In the genomic region with DNA sequence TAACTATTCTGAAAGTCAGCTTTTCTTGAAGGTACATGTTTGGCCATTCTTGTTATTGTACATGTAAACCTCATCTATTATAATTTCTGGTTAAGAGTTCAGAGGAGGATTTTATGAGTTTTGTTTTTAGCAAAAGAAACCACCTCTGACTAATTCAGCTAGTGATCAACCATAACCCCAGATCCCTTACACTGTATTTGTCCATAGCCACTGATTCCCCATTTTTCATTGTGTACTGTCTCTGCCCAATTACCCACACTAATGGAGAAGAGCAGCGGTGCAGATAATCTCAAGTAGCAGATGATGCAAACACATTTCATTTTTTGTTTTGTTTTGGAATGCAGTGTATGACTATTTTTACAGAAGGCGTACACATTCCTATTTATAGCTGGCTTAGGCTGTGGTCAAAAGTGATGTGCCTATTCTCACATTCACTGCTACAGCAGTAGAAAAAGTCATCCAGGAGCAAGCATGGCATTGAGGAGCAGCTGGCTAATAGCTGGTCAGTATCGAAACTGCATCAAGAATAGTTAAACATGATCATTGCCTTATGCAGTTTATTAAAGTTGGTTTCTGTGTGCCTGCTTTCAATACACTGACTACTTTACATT, we compare ENCODE assay signal across 11 cellular contexts.
A peak's percentile ranks its signal among the peaks of the same experiment; 100 is the strongest.
DNase-seq lines count a peak whose midpoint lies in the region; ATAC-seq and TF ChIP-seq lines count a peak whose summit lies in the region.
"Had no signal": no experiment of that assay in that cellular context is flagged by ENCODE, and none has a peak within 500 bp of the region (broad histone marks: within the 10 kb centered on the region; RNA-seq: fewer than 3 reads in every experiment).

No MANE protein-coding gene starts in this region.

- H3K36me3 ChIP-seq in uterus = no peaks in the 10 kb centered on the region
- H3K36me3 ChIP-seq: esophagus muscularis mucosa had no signal

- no peak for TF ChIP-seq CTCF in uterus (IDR thresholded peaks at IDR 0.05)

- DNase-seq in left ventricle myocardium superior = no peak
- no peak for DNase-seq in uterus
- DNase-seq in NCI-H774 (lab: John Stamatoyannopoulos, UW) = no peak
- no peak for DNase-seq in NCI-H2196 (lab: John Stamatoyannopoulos, UW; ENCODE audit: unreplicated experiment)
- DNase-seq: activated CD8-positive, alpha-beta memory T cell treated with anti-CD3 and anti-CD28 coated beads, Interleukin-2, amount 50 U/mL, for 48 hours; body of pancreas had no signal

- intact Hi-C loops in left ventricle myocardium superior (cut with micrococcal nuclease) (no loop called here), uterus (cut with DNase I; ENCODE audit: low total_unique reads) (no loop called here)

- no peak for TF ChIP-seq POLR2A in uterus (IDR thresholded peaks at IDR 0.05)

- ATAC-seq in GM18861 (IDR thresholded peaks at IDR 0.05; ENCODE audit: unreplicated experiment) (peak; percentile 74), GM21786 (IDR thresholded peaks at IDR 0.05; ENCODE audit: unreplicated experiment) (peak; percentile 55), HG03442 (IDR thresholded peaks at IDR 0.05; ENCODE audit: unreplicated experiment) (peak; percentile 73), left ventricle myocardium superior (peak; percentile 68)
- ATAC-seq: body of pancreas, HepG2 had no signal

- H3K9me3 ChIP-seq in uterus = no peaks in the 10 kb centered on the region
- H3K9me3 ChIP-seq: body of pancreas, esophagus muscularis mucosa had no signal

- no peaks in the 10 kb centered on the region for H3K4me1 ChIP-seq in uterus
- H3K4me1 ChIP-seq: body of pancreas, esophagus muscularis mucosa had no signal

- H3K27ac ChIP-seq in uterus = no peak overlapping the region
- H3K27ac ChIP-seq: body of pancreas, esophagus muscularis mucosa had no signal

- H3K27me3 ChIP-seq in uterus = no peaks in the 10 kb centered on the region
- H3K27me3 ChIP-seq: body of pancreas, esophagus muscularis mucosa had no signal

- no peak overlapping the region for H3K4me3 ChIP-seq in uterus
- H3K4me3 ChIP-seq: body of pancreas, esophagus muscularis mucosa had no signal
